In the genomic region with DNA sequence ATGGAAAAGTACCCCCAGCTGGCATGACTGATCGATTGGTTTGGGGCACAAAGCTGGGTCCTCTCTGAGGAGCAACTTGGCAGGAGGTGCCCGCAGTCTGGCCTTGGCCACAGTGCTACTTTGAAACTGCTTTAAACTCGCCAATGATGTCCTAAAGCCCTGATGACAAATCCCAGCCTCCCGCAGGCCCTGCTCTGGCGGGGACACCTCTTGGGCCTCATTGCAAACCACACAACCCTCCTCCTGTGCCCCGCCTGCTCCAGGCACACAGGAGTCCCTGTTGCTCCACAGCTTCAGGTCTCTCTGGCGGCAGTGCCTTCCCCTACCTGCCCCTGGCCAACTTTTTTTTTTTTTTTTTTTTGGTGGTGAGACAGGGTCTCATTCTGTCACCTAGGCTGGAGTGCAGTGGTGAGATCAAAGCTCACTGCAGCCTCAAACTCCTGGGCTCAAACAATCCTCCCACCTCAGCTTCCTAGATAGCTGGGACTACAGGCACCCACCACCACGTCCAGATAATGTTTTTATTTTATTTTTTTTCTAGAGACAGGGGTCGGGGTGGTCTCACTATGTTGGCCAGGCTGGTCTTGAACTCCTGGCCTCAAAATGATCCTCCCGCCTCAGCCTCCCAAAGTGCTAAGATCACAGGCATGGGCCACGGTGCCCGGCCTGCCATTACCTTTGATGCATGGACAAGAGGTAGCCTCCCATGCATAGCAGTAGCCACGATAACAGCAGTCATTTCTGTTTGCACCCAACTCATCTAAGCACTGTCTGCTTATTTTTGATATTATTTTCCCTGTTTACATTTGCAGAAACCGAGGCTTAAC, we compare ENCODE assay signal across 17 cellular contexts. TPM values are rescaled to one million over a fixed set of nuclear protein-coding genes. Genes with fewer than 3 reads are reported as not detected.
DNase-seq lines count a peak whose midpoint lies in the region; ATAC-seq and TF ChIP-seq lines count a peak whose summit lies in the region.
"Had no signal": no experiment of that assay in that cellular context is flagged by ENCODE, and none has a peak within 500 bp of the region (broad histone marks: within the 10 kb centered on the region; RNA-seq: fewer than 3 reads in every experiment).

No MANE protein-coding gene starts in this region.

- H3K27ac Mint-ChIP-seq in stimulated activated memory B cell treated with anti-CD40 and anti-IgM and Interleukin-4, amounts not matched to agents 10 μg/mL and 1 μg/mL and 100 μg/mL, for 72 hours, result peak overlapping the region; percentile 52
- H3K27ac Mint-ChIP-seq in nephron progenitor cell, result no peak overlapping the region
- H3K27ac Mint-ChIP-seq: natural killer cell had no signal

- H3K4me3 Mint-ChIP-seq in stimulated activated memory B cell treated with anti-CD40 and anti-IgM and Interleukin-4, amounts not matched to agents 10 μg/mL and 1 μg/mL and 100 μg/mL, for 72 hours, result no peak overlapping the region
- H3K4me3 Mint-ChIP-seq in nephron progenitor cell, result no peak overlapping the region
- H3K4me3 Mint-ChIP-seq: activated naive CD8-positive, alpha-beta T cell; CD8-positive, alpha-beta memory T cell; natural killer cell had no signal

- H3K4me1 ChIP-seq in OCI-LY7 (ENCODE audit: insufficient read depth, low read length, poor library complexity, severe bottlenecking) (peaks cover 61% of the 10 kb centered on the region), esophagus muscularis mucosa (peaks cover 10 to 47% (median 40%) of the 10 kb centered on the region in 4 donors)

- POLR2A ChIA-PET in OCI-LY7 (lab: Charles Lee), result interaction anchor here (0.5 to 2.1 kb wide), 6 partner anchors 11 to 1897 kb away, joined by 3 to 8 read pairs (median 4); no protein-coding TSS in a partner anchor

- H3K4me3 ChIP-seq in OCI-LY7 (ENCODE audit: low read depth, low read length, poor library complexity, severe bottlenecking), result no peak overlapping the region
- H3K4me3 ChIP-seq in esophagus muscularis mucosa, result no peak overlapping the region
- H3K4me3 ChIP-seq: heart left ventricle had no signal

- H3K4me1 Mint-ChIP-seq in stimulated activated memory B cell treated with anti-CD40 and anti-IgM and Interleukin-4, amounts not matched to agents 10 μg/mL and 1 μg/mL and 100 μg/mL, for 72 hours, result peaks cover 40% of the 10 kb centered on the region
- H3K4me1 Mint-ChIP-seq in nephron progenitor cell, result peaks cover 44% of the 10 kb centered on the region

- TF ChIP-seq POLR2A in esophagus muscularis mucosa (IDR thresholded peaks at IDR 0.05; ENCODE audit: low read depth), result no peak

- intact Hi-C loops in OCI-LY7 (cut with micrococcal nuclease; ENCODE audit: unreplicated experiment) (no loop called here), esophagus muscularis mucosa (cut with DNase I) (no loop called here)

- H4K20me1 ChIP-seq in OCI-LY7 (ENCODE audit: insufficient read depth, low read length), result no peaks in the 10 kb centered on the region

- H2AFZ ChIP-seq in OCI-LY7 (ENCODE audit: low read length), result peak overlapping the region; percentile 5; the same call in 1 of the 2 replicates

- no peaks in the 10 kb centered on the region for H3K27me3 ChIP-seq in esophagus muscularis mucosa
- H3K27me3 ChIP-seq: heart left ventricle had no signal

- no peak for TF ChIP-seq EP300 in esophagus muscularis mucosa (IDR thresholded peaks at IDR 0.05)

- H3K4me2 ChIP-seq in OCI-LY7 (ENCODE audit: low read length), result peak overlapping the region; percentile 61

- no peaks in the 10 kb centered on the region for H3K9me2 ChIP-seq in OCI-LY7 (ENCODE audit: insufficient read depth, low read length)

- H3K27ac ChIP-seq in OCI-LY7 (ENCODE audit: low read depth, low read length, poor library complexity, severe bottlenecking), result peak overlapping the region; percentile 69
- H3K27ac ChIP-seq in esophagus muscularis mucosa (replicated peaks in 1 of 4), result peak overlapping the region; percentile 53 to 70 (median 64)

- no peak for ATAC-seq in stimulated activated memory B cell treated with anti-CD40 and anti-IgM and Interleukin-4, amounts not matched to agents 10 μg/mL and 1 μg/mL and 100 μg/mL, for 72 hours
- ATAC-seq in HG02642 (IDR thresholded peaks at IDR 0.05; ENCODE audit: poor library complexity, unreplicated experiment), result no peak
- ATAC-seq in GM18873 (IDR thresholded peaks at IDR 0.05; ENCODE audit: low FRiP score, unreplicated experiment), result no peak
- ATAC-seq: left colon, natural killer cell, right cardiac atrium had no signal

- no peaks in the 10 kb centered on the region for H3K79me2 ChIP-seq in OCI-LY7 (ENCODE audit: insufficient read depth, low read depth, low read length)

- no peaks in the 10 kb centered on the region for H3K36me3 Mint-ChIP-seq in stimulated activated memory B cell treated with anti-CD40 and anti-IgM and Interleukin-4, amounts not matched to agents 10 μg/mL and 1 μg/mL and 100 μg/mL, for 72 hours
- no peaks in the 10 kb centered on the region for H3K36me3 Mint-ChIP-seq in nephron progenitor cell (ENCODE audit: low read depth)
- H3K36me3 Mint-ChIP-seq: activated naive CD8-positive, alpha-beta T cell; CD8-positive, alpha-beta memory T cell; natural killer cell; stimulated activated naive B cell treated with anti-CD40 and anti-IgM and Interleukin-4, amounts not matched to agents 10 μg/mL and 1 μg/mL and 100 μg/mL, for 72 hours had no signal

- H3K9me3 ChIP-seq in OCI-LY7 (ENCODE audit: low read length) (no peaks in the 10 kb centered on the region), esophagus muscularis mucosa (no peaks in the 10 kb centered on the region)
- H3K9me3 ChIP-seq: heart left ventricle had no signal

- CTCF ChIA-PET in OCI-LY7 (lab: Charles Lee; ENCODE audit: unreplicated experiment), result interaction anchor here (0.6 to 1.0 kb wide), 3 partner anchors 10 to 94 kb away, joined by 3 read pairs; no protein-coding TSS in a partner anchor

- peak; percentile 67 for DNase-seq in H4 (ENCODE audit: low spot score)
- no peak for DNase-seq in OCI-LY7 (ENCODE audit: low spot score)
- no peak for DNase-seq in esophagus muscularis mucosa (ENCODE audit: extremely low spot score)
- DNase-seq in nephron progenitor cell, result no peak
- DNase-seq in NCI-H748 (lab: John Stamatoyannopoulos, UW; ENCODE audit: unreplicated experiment), result no peak
- DNase-seq: activated CD8-positive, alpha-beta memory T cell treated with anti-CD3 and anti-CD28 coated beads, Interleukin-2, amount 50 U/mL, for 4 hours; CD8-positive, alpha-beta memory T cell; left colon; natural killer cell; stimulated activated CD4-positive, alpha-beta T cell treated with anti-CD3 and anti-CD28 coated beads, Interleukin-4, amount 100 ng/mL, for 4 hours had no signal

- TF ChIP-seq CTCF in OCI-LY7 (conservative IDR thresholded peaks at IDR 0.05; ENCODE audit: low read length) (no peak), esophagus muscularis mucosa (IDR thresholded peaks at IDR 0.05) (no peak), nephron progenitor cell (IDR thresholded peaks at IDR 0.05) (no peak)

- no TSS peak for BruUV-seq in OCI-LY7 (replicated peaks; lab: Mats Ljungman, UMichigan)

- H3K36me3 ChIP-seq in OCI-LY7 (ENCODE audit: insufficient read depth, low read length), result no peaks in the 10 kb centered on the region
- H3K36me3 ChIP-seq in esophagus muscularis mucosa, result no peaks in the 10 kb centered on the region
- H3K36me3 ChIP-seq: heart left ventricle had no signal

- no peaks in the 10 kb centered on the region for H3K27me3 Mint-ChIP-seq in stimulated activated memory B cell treated with anti-CD40 and anti-IgM and Interleukin-4, amounts not matched to agents 10 μg/mL and 1 μg/mL and 100 μg/mL, for 72 hours
- peaks cover 28% of the 10 kb centered on the region for H3K27me3 Mint-ChIP-seq in nephron progenitor cell (ENCODE audit: low read depth, poor library complexity)
- H3K27me3 Mint-ChIP-seq: activated naive CD8-positive, alpha-beta T cell; CD8-positive, alpha-beta memory T cell had no signal

- 93% methylated on average over 12 of the region's 14 CpGs for WGBS in esophagus muscularis mucosa

- no peaks in the 10 kb centered on the region for H3K9me3 Mint-ChIP-seq in stimulated activated memory B cell treated with anti-CD40 and anti-IgM and Interleukin-4, amounts not matched to agents 10 μg/mL and 1 μg/mL and 100 μg/mL, for 72 hours
- no peaks in the 10 kb centered on the region for H3K9me3 Mint-ChIP-seq in nephron progenitor cell
- H3K9me3 Mint-ChIP-seq: CD8-positive, alpha-beta memory T cell; natural killer cell; stimulated activated naive B cell treated with anti-CD40 and anti-IgM and Interleukin-4, amounts not matched to agents 10 μg/mL and 1 μg/mL and 100 μg/mL, for 72 hours had no signal

RNA-seq across cellular contexts. Expression of a gene that starts 37.8 kb away (rescaled TPM):
- 13.7 and 14.9 TPM in 2 replicates for total RNA-seq in H4 (2014; rRNA removed; shearing (Covaris generic))
- 28.3 and 31.8 TPM in 2 replicates for total RNA-seq in OCI-LY7 (2014; rRNA removed; shearing (Covaris generic))
- total RNA-seq in OCI-LY7 (2022), result 27.8 and 31.6 TPM in 2 replicates
- 10 to 100 TPM; 30.7 to 66.9 (median 33.6) TPM for total RNA-seq in esophagus muscularis mucosa

RNA-seq across cellular contexts. Expression of a gene that starts 43.7 kb away (rescaled TPM):
- total RNA-seq in H4 (2014; rRNA removed; shearing (Covaris generic)), result 98.1 and 120 TPM in 2 replicates
- total RNA-seq in OCI-LY7 (2014; rRNA removed; shearing (Covaris generic)), result 12.2 and 18.4 TPM in 2 replicates
- 34.2 and 43.2 TPM in 2 replicates for total RNA-seq in OCI-LY7 (2022)
- 10 to 100 TPM; 28.7 to 88.3 (median 36.8) TPM for total RNA-seq in esophagus muscularis mucosa
